In genomic region chr10:35126530-35127288, GRCh38 we compare ENCODE assay signal across 1 cellular context.
TF ChIP-seq lines count a peak whose summit lies in the region.

TSS of gene CREM (plus strand) at chr10:35126846. CDS start at chr10:35137836, 10,990 bp downstream.

TF ChIP-seq in HepG2, 621 proteins besides CTCF, POLR2A, EP300 and RAD21 (continued from another document and continues in another):
- TF ChIP-seq ARID5B (CRISPR knock-in tag; IDR thresholded peaks at IDR 0.05) (peak; percentile 49), ZNF720 (CRISPR knock-in tag; IDR thresholded peaks at IDR 0.05) (no peak), ZNF597 (CRISPR knock-in tag; IDR thresholded peaks at IDR 0.05) (no peak), ZNF614 (CRISPR knock-in tag; IDR thresholded peaks at IDR 0.05; ENCODE audit: borderline replicate concordance) (peak; percentile 73; the same call in 1 of the 2 replicates), LCORL (IDR thresholded peaks at IDR 0.05) (no peak), LCORL (CRISPR knock-in tag; IDR thresholded peaks at IDR 0.05) (no peak; the same call in 1 of the 2 replicates), EEA1 (CRISPR knock-in tag; IDR thresholded peaks at IDR 0.05; ENCODE audit: borderline replicate concordance) (no peak), RNF219 (CRISPR knock-in tag; IDR thresholded peaks at IDR 0.05) (no peak; the same call in 1 of the 2 replicates), PAF1 (CRISPR knock-in tag; IDR thresholded peaks at IDR 0.05) (no peak), FOXC1 (CRISPR knock-in tag; IDR thresholded peaks at IDR 0.05; ENCODE audit: borderline replicate concordance) (peak; percentile 58; the same call in 1 of the 2 replicates), SP4 (CRISPR knock-in tag; IDR thresholded peaks at IDR 0.05) (peak; percentile 27; the same call in 1 of the 2 replicates), SAP130 (CRISPR knock-in tag; IDR thresholded peaks at IDR 0.05; ENCODE audit: low read depth) (peak; percentile 70), DR1 (CRISPR knock-in tag; IDR thresholded peaks at IDR 0.05) (no peak; the same call in 1 of the 2 replicates), ZNF850 (CRISPR knock-in tag; conservative IDR thresholded peaks at IDR 0.05) (no peak), ZNF292 (CRISPR knock-in tag; IDR thresholded peaks at IDR 0.05; ENCODE audit: borderline replicate concordance, low read depth) (0 out of 2 replicates have a peak, but pooled peaks have one; percentile 41), SETDB1 (CRISPR knock-in tag; IDR thresholded peaks at IDR 0.05; ENCODE audit: borderline replicate concordance) (no peak), ZNF143 (CRISPR knock-in tag; IDR thresholded peaks at IDR 0.05) (peak; percentile 2; the same call in 1 of the 2 replicates), NR1H2 (CRISPR knock-in tag; IDR thresholded peaks at IDR 0.05; ENCODE audit: borderline replicate concordance, low read depth) (no peak), ZNF687 (CRISPR knock-in tag; IDR thresholded peaks at IDR 0.05) (peak; percentile 97), ZNF530 (CRISPR knock-in tag; IDR thresholded peaks at IDR 0.05; ENCODE audit: low read depth) (no peak), ELF4 (CRISPR knock-in tag; IDR thresholded peaks at IDR 0.05; ENCODE audit: borderline replicate concordance) (no peak), ZNF615 (CRISPR knock-in tag; IDR thresholded peaks at IDR 0.05; ENCODE audit: borderline replicate concordance) (no peak), ZNF724P (CRISPR knock-in tag; IDR thresholded peaks at IDR 0.05; ENCODE audit: borderline replicate concordance) (no peak), FOXP4 (CRISPR knock-in tag; IDR thresholded peaks at IDR 0.05) (no peak), MATR3 (CRISPR knock-in tag; IDR thresholded peaks at IDR 0.05) (no peak), ISX (CRISPR knock-in tag; conservative IDR thresholded peaks at IDR 0.05) (no peak), HIC2 (CRISPR knock-in tag; IDR thresholded peaks at IDR 0.05; ENCODE audit: low read depth) (no peak), ZNF503 (CRISPR knock-in tag; IDR thresholded peaks at IDR 0.05) (no peak; the same call in 1 of the 2 replicates), TCF7 (IDR thresholded peaks at IDR 0.05; ENCODE audit: low read depth) (no peak), SMAD9 (CRISPR knock-in tag; IDR thresholded peaks at IDR 0.05) (no peak), RBFOX2 (IDR thresholded peaks at IDR 0.05; ENCODE audit: low read depth, low read length) (peak; percentile 96), KDM5B (CRISPR knock-in tag; IDR thresholded peaks at IDR 0.05; ENCODE audit: borderline replicate concordance) (peak; percentile 74), CBX5 (CRISPR knock-in tag; IDR thresholded peaks at IDR 0.05; ENCODE audit: borderline replicate concordance) (0 out of 2 replicates have a peak, but pooled peaks have one; percentile 36), ZMAT5 (CRISPR knock-in tag; IDR thresholded peaks at IDR 0.05; ENCODE audit: borderline replicate concordance, low read depth) (no peak)
